Comparison of ENCODE assay signal across 37 cellular contexts in genomic region chr3:160009525-160009924, GRCh38. TPM values are rescaled to one million over a fixed set of nuclear protein-coding genes. Genes with fewer than 3 reads are reported as not detected.
DNase-seq lines count a peak whose midpoint lies in the region; ATAC-seq and FAIRE-seq lines count a peak whose summit lies in the region.
"Had no signal": no experiment of that assay in that cellular context is flagged by ENCODE, and none has a peak within 500 bp of the region (broad histone marks: within the 10 kb centered on the region; RNA-seq: fewer than 3 reads in every experiment).

No MANE protein-coding gene starts in this region.

- peak overlapping the region; percentile 13 for H3K27ac Mint-ChIP-seq in T-helper 2 cell treated with Interferon-gamma antibody and Interleukin-4, amounts not matched to agents 5 μg/mL and 100 μg/mL, for 36 hours
- peak overlapping the region; percentile 22 for H3K27ac Mint-ChIP-seq in stimulated activated naive B cell treated with anti-CD40 and anti-IgM and Interleukin-4, amounts not matched to agents 10 μg/mL and 1 μg/mL and 100 μg/mL, for 72 hours
- H3K27ac Mint-ChIP-seq: activated CD4-positive, alpha-beta memory T cell treated with anti-CD3 and anti-CD28 coated beads for 36 hours; activated T-helper 1 cell treated with anti-CD3 and anti-CD28 coated beads, Interleukin-12 subunit alpha, Interleukin-12 subunit beta, Interleukin-2, Interleukin-4 antibody, amounts not matched to agents 30 ng/mL and 10 ng/mL and 1 ng/mL, durations not matched to agents 14 hours and 24 hours and 36 hours; stimulated activated naive CD8-positive, alpha-beta T cell treated with anti-CD3 and anti-CD28 coated beads, Interleukin-15, Interleukin-2, amounts not matched to agents 100 ng/mL and 50 ng/mL, for 24 hours had no signal

- no peak overlapping the region for H3K4me3 Mint-ChIP-seq in T-helper 2 cell treated with Interferon-gamma antibody and Interleukin-4, amounts not matched to agents 5 μg/mL and 100 μg/mL, for 36 hours
- no peak overlapping the region for H3K4me3 Mint-ChIP-seq in stimulated activated naive B cell treated with anti-CD40 and anti-IgM and Interleukin-4, amounts not matched to agents 10 μg/mL and 1 μg/mL and 100 μg/mL, for 72 hours
- H3K4me3 Mint-ChIP-seq: activated CD4-positive, alpha-beta memory T cell treated with anti-CD3 and anti-CD28 coated beads for 36 hours; activated T-helper 1 cell treated with anti-CD3 and anti-CD28 coated beads, Interleukin-12 subunit alpha, Interleukin-12 subunit beta, Interleukin-2, Interleukin-4 antibody, amounts not matched to agents 30 ng/mL and 10 ng/mL and 1 ng/mL, durations not matched to agents 14 hours and 24 hours and 36 hours; neural crest cell; stimulated activated naive CD8-positive, alpha-beta T cell treated with anti-CD3 and anti-CD28 coated beads, Interleukin-15, Interleukin-2, amounts not matched to agents 100 ng/mL and 50 ng/mL, for 24 hours had no signal

- no peak for DNase-seq in T-helper 2 cell treated with Interferon-gamma antibody and Interleukin-4, amounts not matched to agents 5 μg/mL and 100 μg/mL, for 36 hours (ENCODE audit: low spot score)
- DNase-seq in T-helper 2 cell (no peak), occipital lobe (lab: John Stamatoyannopoulos, UW) (no peak), frontal cortex (ENCODE audit: low spot score in 2 of 2) (no peak), NCI-H526 (lab: John Stamatoyannopoulos, UW) (no peak)
- DNase-seq in stimulated activated naive B cell treated with anti-CD40 and anti-IgM and Interleukin-4, amounts not matched to agents 10 μg/mL and 1 μg/mL and 100 μg/mL, for 72 hours = no peak
- DNase-seq: activated CD4-positive, alpha-beta memory T cell treated with anti-CD3 and anti-CD28 coated beads for 36 hours; activated naive CD4-positive, alpha-beta T cell treated with Interleukin-2 at 50 U/mL for 16 hours; Caco-2; cerebellar nuclear complex; dermis blood vessel endothelial cell; DMS79; esophagus squamous epithelium; foreskin keratinocyte; HCEC 1CT; heart left ventricle; left ventricle myocardium superior; NCI-H1092 treated with DMSO at 0.1 percent for 48 hours; NCI-H187; NCI-H2171; NCI-H510A treated with DMSO at 0.1 percent for 48 hours; PC-3; right cardiac atrium; stimulated activated CD4-positive, alpha-beta T cell treated with anti-CD3 and anti-CD28 coated beads, Interleukin-1b, Interleukin-23, amount 100 ng/mL, for 48 hours; T-helper 1 cell; testis had no signal

- ATAC-seq in GM21390 (IDR thresholded peaks at IDR 0.05; ENCODE audit: unreplicated experiment) (peak; percentile 20), HG02973 (IDR thresholded peaks at IDR 0.05; ENCODE audit: unreplicated experiment) (peak; percentile 23)
- no peak for ATAC-seq in stimulated activated naive B cell treated with anti-CD40 and anti-IgM and Interleukin-4, amounts not matched to agents 10 μg/mL and 1 μg/mL and 100 μg/mL, for 72 hours (replicated peaks)
- ATAC-seq: activated CD4-positive, CD25-positive, alpha-beta regulatory T cell treated with anti-CD3 and anti-CD28 coated beads, Interleukin-2, amount 50 U/mL, for 24 hours; heart left ventricle; left ventricle myocardium superior; PC-3; right cardiac atrium had no signal

- no peaks in the 10 kb centered on the region for H3K27me3 Mint-ChIP-seq in T-helper 2 cell treated with Interferon-gamma antibody and Interleukin-4, amounts not matched to agents 5 μg/mL and 100 μg/mL, for 36 hours (ENCODE audit: low read depth)
- H3K27me3 Mint-ChIP-seq in stimulated activated naive B cell treated with anti-CD40 and anti-IgM and Interleukin-4, amounts not matched to agents 10 μg/mL and 1 μg/mL and 100 μg/mL, for 72 hours = no peaks in the 10 kb centered on the region
- H3K27me3 Mint-ChIP-seq: activated CD4-positive, alpha-beta memory T cell treated with anti-CD3 and anti-CD28 coated beads for 36 hours; stimulated activated naive CD8-positive, alpha-beta T cell treated with anti-CD3 and anti-CD28 coated beads, Interleukin-15, Interleukin-2, amounts not matched to agents 100 ng/mL and 50 ng/mL, for 24 hours had no signal

- peaks cover 3% of the 10 kb centered on the region for H3K9me3 Mint-ChIP-seq in T-helper 2 cell treated with Interferon-gamma antibody and Interleukin-4, amounts not matched to agents 5 μg/mL and 100 μg/mL, for 36 hours
- H3K9me3 Mint-ChIP-seq in stimulated activated naive B cell treated with anti-CD40 and anti-IgM and Interleukin-4, amounts not matched to agents 10 μg/mL and 1 μg/mL and 100 μg/mL, for 72 hours = no peaks in the 10 kb centered on the region
- H3K9me3 Mint-ChIP-seq: activated CD4-positive, alpha-beta memory T cell treated with anti-CD3 and anti-CD28 coated beads for 36 hours; activated T-helper 1 cell treated with anti-CD3 and anti-CD28 coated beads, Interleukin-12 subunit alpha, Interleukin-12 subunit beta, Interleukin-2, Interleukin-4 antibody, amounts not matched to agents 30 ng/mL and 10 ng/mL and 1 ng/mL, durations not matched to agents 14 hours and 24 hours and 36 hours; neural crest cell; stimulated activated naive CD8-positive, alpha-beta T cell treated with anti-CD3 and anti-CD28 coated beads, Interleukin-15, Interleukin-2, amounts not matched to agents 100 ng/mL and 50 ng/mL, for 24 hours had no signal

- FAIRE-seq in frontal cortex (lab: Jason Lieb, UNC) = no peak
- FAIRE-seq: endometrium, G401.6, HTR-8/SVneo, keratinocyte, TTC549 had no signal

- peaks cover 51% of the 10 kb centered on the region for H3K4me1 Mint-ChIP-seq in T-helper 2 cell treated with Interferon-gamma antibody and Interleukin-4, amounts not matched to agents 5 μg/mL and 100 μg/mL, for 36 hours (ENCODE audit: low read depth)
- H3K4me1 Mint-ChIP-seq in stimulated activated naive B cell treated with anti-CD40 and anti-IgM and Interleukin-4, amounts not matched to agents 10 μg/mL and 1 μg/mL and 100 μg/mL, for 72 hours = peaks cover 15 to 34% of the 10 kb centered on the region in 2 donors
- H3K4me1 Mint-ChIP-seq: neural crest cell had no signal

- peaks cover 5% of the 10 kb centered on the region for H3K36me3 Mint-ChIP-seq in T-helper 2 cell treated with Interferon-gamma antibody and Interleukin-4, amounts not matched to agents 5 μg/mL and 100 μg/mL, for 36 hours (ENCODE audit: low read depth)
- H3K36me3 Mint-ChIP-seq in stimulated activated naive B cell treated with anti-CD40 and anti-IgM and Interleukin-4, amounts not matched to agents 10 μg/mL and 1 μg/mL and 100 μg/mL, for 72 hours = no peaks in the 10 kb centered on the region
- H3K36me3 Mint-ChIP-seq: activated CD4-positive, alpha-beta memory T cell treated with anti-CD3 and anti-CD28 coated beads for 36 hours had no signal

RNA-seq across cellular contexts. Expression of gene IL12A, which starts 20.9 kb away (rescaled TPM):
- total RNA-seq in occipital lobe = 0.47 TPM
- 2.0 TPM for total RNA-seq in frontal cortex
- total RNA-seq: activated CD4-positive, alpha-beta memory T cell treated with anti-CD3 and anti-CD28 coated beads for 36 hours had no signal

Comparison
In these comparisons a context has a peak if more than half of its experiments do, and no peak if none do; other contexts are left out.
1. ATAC-seq: peak in GM21390 (single experiment) and HG02973 (single experiment); none in stimulated activated naive B cell treated with anti-CD40 and anti-IgM and Interleukin-4, amounts not matched to agents 10 μg/mL and 1 μg/mL and 100 μg/mL, for 72 hours (0 of 2).